Comparison of ENCODE assay signal across 23 cellular contexts in the genomic region with DNA sequence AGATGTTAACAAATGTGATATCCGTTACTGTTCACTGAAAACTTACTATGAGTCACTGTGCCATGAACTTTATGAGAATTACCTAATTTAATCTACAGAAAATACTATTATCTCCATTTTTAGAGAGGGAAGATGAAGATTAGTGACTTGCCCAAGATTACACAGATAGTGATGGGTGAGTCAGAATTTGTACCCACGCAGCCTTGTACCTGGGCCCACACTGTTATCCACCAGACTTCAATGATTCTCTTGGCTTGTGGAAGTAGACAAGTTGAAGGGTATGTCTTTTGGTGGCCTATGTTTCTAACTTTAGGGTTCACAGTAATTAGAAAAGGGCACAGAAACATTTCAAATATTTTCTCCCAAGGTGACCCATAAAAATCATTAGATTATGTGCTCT.
"Had no signal": no experiment of that assay in that cellular context is flagged by ENCODE, and none has a peak within 500 bp of the region (broad histone marks: within the 10 kb centered on the region; RNA-seq: fewer than 3 reads in every experiment).

No MANE protein-coding gene starts in this region.

- H3K9me3 Mint-ChIP-seq: nephron progenitor cell; stimulated activated memory B cell treated with anti-CD40 and anti-IgM and Interleukin-4, amounts not matched to agents 10 μg/mL and 1 μg/mL and 100 μg/mL, for 72 hours; type B pancreatic cell had no signal

- H3K27ac Mint-ChIP-seq: naive thymus-derived CD4-positive, alpha-beta T cell; natural killer cell treated with Interleukin-12 subunit alpha and Interleukin-12 subunit beta and Interleukin-15 and Interleukin-18, amount 100 ng/mL, for 72 hours; nephron progenitor cell; stimulated activated memory B cell treated with anti-CD40 and anti-IgM and Interleukin-4, amounts not matched to agents 10 μg/mL and 1 μg/mL and 100 μg/mL, for 72 hours; stimulated activated naive CD8-positive, alpha-beta T cell treated with anti-CD3 and anti-CD28 coated beads, Interleukin-15, amount 100 ng/mL, for 72 hours; type B pancreatic cell had no signal

- H3K36me3 Mint-ChIP-seq: naive thymus-derived CD4-positive, alpha-beta T cell; stimulated activated memory B cell treated with anti-CD40 and anti-IgM and Interleukin-4, amounts not matched to agents 10 μg/mL and 1 μg/mL and 100 μg/mL, for 72 hours; type B pancreatic cell had no signal

- ATAC-seq: naive thymus-derived CD4-positive, alpha-beta T cell; natural killer cell treated with Interleukin-12 subunit alpha and Interleukin-12 subunit beta and Interleukin-15 and Interleukin-18, amount 100 ng/mL, for 72 hours; pancreas; right cardiac atrium; sciatic nerve; stimulated activated memory B cell treated with anti-CD40 and anti-IgM and Interleukin-4, amounts not matched to agents 10 μg/mL and 1 μg/mL and 100 μg/mL, for 72 hours; stimulated activated naive CD8-positive, alpha-beta T cell treated with anti-CD3 and anti-CD28 coated beads, Interleukin-15, amount 100 ng/mL, for 72 hours; stimulated activated naive CD8-positive, alpha-beta T cell treated with anti-CD3 and anti-CD28 coated beads, Interleukin-15, Interleukin-2, amounts not matched to agents 100 U/mL and 50 U/mL, for 24 hours; upper lobe of right lung had no signal

- DNase-seq: naive thymus-derived CD4-positive, alpha-beta T cell; nephron progenitor cell; pancreas; right cardiac atrium; spleen; stimulated activated CD4-positive, alpha-beta T cell treated with anti-CD3 and anti-CD28 coated beads, Interleukin-12 subunit alpha, Interleukin-12 subunit beta, amount 100 ng/mL, for 4 hours; stimulated activated CD4-positive, alpha-beta T cell treated with anti-CD3 and anti-CD28 coated beads, Interleukin-1b, Interleukin-23, amount 100 ng/mL, for 48 hours; stimulated activated CD4-positive, alpha-beta T cell treated with anti-CD3 and anti-CD28 coated beads, Interleukin-4, amount 100 ng/mL, for 1 hour; stimulated activated CD4-positive, alpha-beta T cell treated with anti-CD3 and anti-CD28 coated beads, Interleukin-4, amount 100 ng/mL, for 4 hours; stimulated activated CD8-positive, alpha-beta memory T cell treated with anti-CD3 and anti-CD28 coated beads, Interleukin-4, amount 100 ng/mL, for 48 hours; stimulated activated naive CD4-positive, alpha-beta T cell; stimulated activated naive CD8-positive, alpha-beta T cell treated with anti-CD3 and anti-CD28 coated beads, Interleukin-15, amount 100 ng/mL, for 72 hours; stimulated activated naive CD8-positive, alpha-beta T cell treated with anti-CD3 and anti-CD28 coated beads, Interleukin-15, Interleukin-2, amounts not matched to agents 100 U/mL and 50 U/mL, for 24 hours; substantia nigra; testis; tibial artery; transverse colon; upper lobe of right lung; uterus had no signal
